ENCODE assay signal across 10 cellular contexts in the genomic region with DNA sequence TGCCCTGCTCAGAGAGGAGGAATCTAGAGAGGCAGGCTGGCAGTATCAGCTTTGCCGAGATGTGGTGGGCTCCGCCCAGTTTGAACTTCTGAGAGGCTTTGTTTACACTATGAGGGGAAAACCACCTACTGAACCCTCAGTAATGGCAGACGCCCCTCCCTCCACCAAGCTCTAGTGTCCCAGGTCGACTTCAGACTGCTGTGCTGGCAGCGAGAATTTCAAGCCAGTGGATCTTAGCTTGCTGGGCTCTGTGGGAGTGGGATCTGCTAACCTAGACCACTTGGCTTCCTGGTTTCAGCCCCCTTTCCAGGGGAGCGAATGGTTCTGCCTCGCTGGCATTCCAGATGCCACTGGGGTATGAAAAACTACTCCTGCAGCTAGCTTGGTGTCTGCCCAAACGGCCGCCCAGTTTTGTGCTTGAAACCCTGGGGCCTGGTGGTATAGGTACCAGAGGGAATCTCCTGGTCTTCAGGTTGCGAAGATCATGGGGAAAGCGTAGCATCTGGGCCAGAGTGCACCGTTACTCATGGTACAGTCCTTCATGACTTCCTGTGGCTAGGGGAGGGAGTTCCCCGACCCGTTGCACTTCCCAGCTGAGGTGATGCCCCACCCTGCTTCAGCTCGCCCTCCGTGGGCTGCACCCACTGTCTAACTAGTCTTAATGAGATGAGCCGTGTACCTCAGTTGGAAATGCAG. TPM values are rescaled to one million over a fixed set of nuclear protein-coding genes. Genes with fewer than 3 reads are reported as not detected.
A peak's percentile ranks its signal among the peaks of the same experiment; 100 is the strongest.
DNase-seq lines count a peak whose midpoint lies in the region; ATAC-seq, FAIRE-seq and TF ChIP-seq lines count a peak whose summit lies in the region.
"Had no signal": no experiment of that assay in that cellular context is flagged by ENCODE, and none has a peak within 500 bp of the region (broad histone marks: within the 10 kb centered on the region; RNA-seq: fewer than 3 reads in every experiment).

No MANE protein-coding gene starts in this region.

- H2AFZ ChIP-seq in GM23338: no peak overlapping the region

- DNase-seq in activated CD4-positive, alpha-beta memory T cell treated with anti-CD3 and anti-CD28 coated beads for 36 hours: peak; percentile 78
- peak; percentile 23 to 34 for DNase-seq in stimulated activated CD4-positive, alpha-beta T cell treated with anti-CD3 and anti-CD28 coated beads, Interleukin-15, amount 100 ng/mL, for 1 hour (ENCODE audit: low read depth in 1 of 2, low spot score in 1 of 2)
- DNase-seq in NOMO-1 treated with dmso at 0.1 percent for 144 hours (lab: John Stamatoyannopoulos, UW; ENCODE audit: unreplicated experiment) (no peak), GDM1 (lab: John Stamatoyannopoulos, UW) (no peak), urothelium cell line (ENCODE audit: low spot score) (no peak), GM23338 (ENCODE audit: low spot score) (no peak)

- peaks cover 45% of the 10 kb centered on the region for H3K4me1 Mint-ChIP-seq in activated CD4-positive, alpha-beta memory T cell treated with anti-CD3 and anti-CD28 coated beads for 36 hours (ENCODE audit: low read depth)
- H3K4me1 Mint-ChIP-seq in GM23338: no peaks in the 10 kb centered on the region; the same call in 2 of the 3 replicates

- peak; percentile 60 for ATAC-seq in GM18868 (IDR thresholded peaks at IDR 0.05; ENCODE audit: unreplicated experiment)
- peak; percentile 46 for ATAC-seq in HG02981 (IDR thresholded peaks at IDR 0.05; ENCODE audit: unreplicated experiment)
- no peak for ATAC-seq in GM23338
- ATAC-seq: left colon had no signal

- H3K36me3 Mint-ChIP-seq in activated CD4-positive, alpha-beta memory T cell treated with anti-CD3 and anti-CD28 coated beads for 36 hours: peaks cover 19% of the 10 kb centered on the region
- H3K36me3 Mint-ChIP-seq in GM23338 (ENCODE audit: low read depth): peaks cover 21% of the 10 kb centered on the region; the same call in 2 of the 3 replicates

- FAIRE-seq in urothelium cell line (lab: Jason Lieb, UNC): no peak

- intact Hi-C loops in activated CD4-positive, alpha-beta memory T cell treated with anti-CD3 and anti-CD28 coated beads for 36 hours (cut with micrococcal nuclease): loop anchor here (1.0 kb wide), 3 partner anchors 9 to 159 kb away; no protein-coding TSS in a partner anchor

- no peak overlapping the region for H3K27ac ChIP-seq in GM23338 (ENCODE audit: low read depth)

- H3F3A ChIP-seq in GM23338 (replicated peaks; ENCODE audit: low read depth): no peaks in the 10 kb centered on the region

- POLR2A ChIA-PET in activated CD4-positive, alpha-beta memory T cell treated with anti-CD3 and anti-CD28 coated beads for 36 hours (lab: Charles Lee): interaction anchor here (0.6 to 1.8 kb wide), 2 partner anchors 43 to 107 kb away, joined by 3 to 7 read pairs; no protein-coding TSS in a partner anchor

- no peak for TF ChIP-seq CTCF in GM23338 (conservative IDR thresholded peaks at IDR 0.05; ENCODE audit: low read depth in 2 of 2)

- no peak overlapping the region for H3K4me2 ChIP-seq in GM23338

- no peak overlapping the region for H3K4me3 ChIP-seq in GM23338
- H3K4me3 ChIP-seq: tibial nerve had no signal

- H3K36me3 ChIP-seq in GM23338 (ENCODE audit: insufficient read depth): no peaks in the 10 kb centered on the region
- H3K36me3 ChIP-seq: tibial nerve had no signal

- no peaks in the 10 kb centered on the region for H3K4me1 ChIP-seq in GM23338 (ENCODE audit: insufficient read depth)
- H3K4me1 ChIP-seq: tibial nerve had no signal

- peak overlapping the region; percentile 23 for H3K4me3 Mint-ChIP-seq in activated CD4-positive, alpha-beta memory T cell treated with anti-CD3 and anti-CD28 coated beads for 36 hours
- no peak overlapping the region for H3K4me3 Mint-ChIP-seq in GM23338

- H3K9me3 Mint-ChIP-seq in activated CD4-positive, alpha-beta memory T cell treated with anti-CD3 and anti-CD28 coated beads for 36 hours: peaks cover 35% of the 10 kb centered on the region
- H3K9me3 Mint-ChIP-seq in GM23338: peaks cover 38% of the 10 kb centered on the region

- H3K9me2 ChIP-seq in GM23338 (ENCODE audit: insufficient read depth): no peaks in the 10 kb centered on the region

- no peaks in the 10 kb centered on the region for H3K79me2 ChIP-seq in GM23338 (replicated peaks; ENCODE audit: insufficient read depth)

- H3K27me3 Mint-ChIP-seq in activated CD4-positive, alpha-beta memory T cell treated with anti-CD3 and anti-CD28 coated beads for 36 hours: no peaks in the 10 kb centered on the region
- no peaks in the 10 kb centered on the region for H3K27me3 Mint-ChIP-seq in GM23338 (ENCODE audit: insufficient read depth, low read depth, poor library complexity)

- H3K27ac Mint-ChIP-seq in activated CD4-positive, alpha-beta memory T cell treated with anti-CD3 and anti-CD28 coated beads for 36 hours: peak overlapping the region; percentile 21
- H3K27ac Mint-ChIP-seq in GM23338: no peak overlapping the region

- CTCF ChIA-PET in activated CD4-positive, alpha-beta memory T cell treated with anti-CD3 and anti-CD28 coated beads for 36 hours (lab: Charles Lee): interaction anchor here (1.8 kb wide), 1 partner anchor 20 kb away, joined by 4 read pairs; no protein-coding TSS in a partner anchor

- H3K27me3 ChIP-seq in GM23338 (ENCODE audit: insufficient read depth): no peaks in the 10 kb centered on the region
- H3K27me3 ChIP-seq: tibial nerve had no signal

- H4K20me1 ChIP-seq in GM23338 (replicated peaks; ENCODE audit: insufficient read depth): no peaks in the 10 kb centered on the region

TF ChIP-seq in GM23338, 12 proteins besides CTCF, POLR2A, EP300 and RAD21 (continues in another document):
- TF ChIP-seq STAT1 (IDR thresholded peaks at IDR 0.05; ENCODE audit: unreplicated experiment) (no peak), NANOG (IDR thresholded peaks at IDR 0.05; ENCODE audit: borderline replicate concordance) (no peak), POLR2AphosphoS5 (IDR thresholded peaks at IDR 0.05; ENCODE audit: low read depth) (no peak), EZH2 (IDR thresholded peaks at IDR 0.05; ENCODE audit: low read depth, unreplicated experiment) (no peak)
- TF ChIP-seq, protein P1, sequence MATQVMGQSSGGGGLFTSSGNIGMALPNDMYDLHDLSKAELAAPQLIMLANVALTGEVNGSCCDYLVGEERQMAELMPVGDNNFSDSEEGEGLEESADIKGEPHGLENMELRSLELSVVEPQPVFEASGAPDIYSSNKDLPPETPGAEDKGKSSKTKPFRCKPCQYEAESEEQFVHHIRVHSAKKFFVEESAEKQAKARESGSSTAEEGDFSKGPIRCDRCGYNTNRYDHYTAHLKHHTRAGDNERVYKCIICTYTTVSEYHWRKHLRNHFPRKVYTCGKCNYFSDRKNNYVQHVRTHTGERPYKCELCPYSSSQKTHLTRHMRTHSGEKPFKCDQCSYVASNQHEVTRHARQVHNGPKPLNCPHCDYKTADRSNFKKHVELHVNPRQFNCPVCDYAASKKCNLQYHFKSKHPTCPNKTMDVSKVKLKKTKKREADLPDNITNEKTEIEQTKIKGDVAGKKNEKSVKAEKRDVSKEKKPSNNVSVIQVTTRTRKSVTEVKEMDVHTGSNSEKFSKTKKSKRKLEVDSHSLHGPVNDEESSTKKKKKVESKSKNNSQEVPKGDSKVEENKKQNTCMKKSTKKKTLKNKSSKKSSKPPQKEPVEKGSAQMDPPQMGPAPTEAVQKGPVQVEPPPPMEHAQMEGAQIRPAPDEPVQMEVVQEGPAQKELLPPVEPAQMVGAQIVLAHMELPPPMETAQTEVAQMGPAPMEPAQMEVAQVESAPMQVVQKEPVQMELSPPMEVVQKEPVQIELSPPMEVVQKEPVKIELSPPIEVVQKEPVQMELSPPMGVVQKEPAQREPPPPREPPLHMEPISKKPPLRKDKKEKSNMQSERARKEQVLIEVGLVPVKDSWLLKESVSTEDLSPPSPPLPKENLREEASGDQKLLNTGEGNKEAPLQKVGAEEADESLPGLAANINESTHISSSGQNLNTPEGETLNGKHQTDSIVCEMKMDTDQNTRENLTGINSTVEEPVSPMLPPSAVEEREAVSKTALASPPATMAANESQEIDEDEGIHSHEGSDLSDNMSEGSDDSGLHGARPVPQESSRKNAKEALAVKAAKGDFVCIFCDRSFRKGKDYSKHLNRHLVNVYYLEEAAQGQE (IDR thresholded peaks at IDR 0.05; ENCODE audit: unreplicated experiment): no peak

RNA-seq across cellular contexts. Expression of a gene that starts 43.6 kb away (rescaled TPM):
- total RNA-seq in activated CD4-positive, alpha-beta memory T cell treated with anti-CD3 and anti-CD28 coated beads for 36 hours: 10 to 100 TPM; 23.6 to 24.1 TPM
- 18.6 and 20.0 TPM in 2 replicates for total RNA-seq in GM23338 (2014; rRNA removed; shearing (Covaris generic))
- polyA plus RNA-seq in GM23338 (2016; fragmentation: Nextera tagmentation; extraction: Ambion mirVana): 7.3 and 10.9 TPM in 2 replicates

Comparison
In these comparisons a context has a peak if more than half of its experiments do, and no peak if none do; other contexts are left out.
1. DNase-seq: peak in activated CD4-positive, alpha-beta memory T cell treated with anti-CD3 and anti-CD28 coated beads for 36 hours (single experiment) and stimulated activated CD4-positive, alpha-beta T cell treated with anti-CD3 and anti-CD28 coated beads, Interleukin-15, amount 100 ng/mL, for 1 hour (2 of 2); none in NOMO-1 treated with dmso at 0.1 percent for 144 hours (single experiment), GDM1 (single experiment), urothelium cell line (single experiment) and GM23338 (single experiment).